19 cellular contexts compared by ENCODE assay signal in the genomic region with DNA sequence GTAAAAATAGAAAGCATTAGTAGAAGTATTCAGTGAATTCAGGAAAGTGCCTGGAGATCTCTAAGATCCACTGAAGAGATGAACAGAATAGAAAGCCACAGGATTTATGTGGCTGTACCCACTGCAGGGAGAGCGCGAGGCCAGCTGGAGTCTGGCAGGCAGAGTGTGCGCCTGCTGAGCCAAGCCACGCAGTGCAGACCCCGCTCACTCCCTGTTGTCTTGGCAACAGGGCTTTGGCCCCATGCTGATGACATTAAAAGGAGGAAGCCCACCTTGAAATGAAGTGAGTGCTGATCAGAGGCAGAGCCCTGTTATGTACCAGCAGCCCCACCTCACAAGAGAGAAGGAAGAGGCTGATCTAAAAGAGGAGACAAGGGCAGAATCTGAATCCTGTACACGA. TPM values are rescaled to one million over a fixed set of nuclear protein-coding genes. Genes with fewer than 3 reads are reported as not detected.
DNase-seq lines count a peak whose midpoint lies in the region; ATAC-seq and TF ChIP-seq lines count a peak whose summit lies in the region.
"Had no signal": no experiment of that assay in that cellular context is flagged by ENCODE, and none has a peak within 500 bp of the region (broad histone marks: within the 10 kb centered on the region; RNA-seq: fewer than 3 reads in every experiment).

No MANE protein-coding gene starts in this region.

- no peaks in the 10 kb centered on the region for H3K9me3 ChIP-seq in Loucy (ENCODE audit: insufficient read depth, low read depth, low read length)
- no peaks in the 10 kb centered on the region for H3K9me3 ChIP-seq in WERI-Rb-1 (ENCODE audit: severe bottlenecking)
- H3K9me3 ChIP-seq: colonic mucosa, left lung, prostate gland, uterus had no signal

- peaks cover 25% of the 10 kb centered on the region; the same call in 1 of the 2 replicates for H3K36me3 ChIP-seq in Loucy (ENCODE audit: insufficient read depth, low read length)
- H3K36me3 ChIP-seq in WERI-Rb-1, result no peaks in the 10 kb centered on the region; the same call in 1 of the 2 replicates
- H3K36me3 ChIP-seq: colonic mucosa, left lung, prostate gland, uterus had no signal

- H3K27ac Mint-ChIP-seq in activated CD8-positive, alpha-beta memory T cell treated with anti-CD3 and anti-CD28 coated beads, Interleukin-2, amount 10 ng/mL, durations not matched to agents 7 days and 5 days, result peak overlapping the region; percentile 93
- H3K27ac Mint-ChIP-seq in chondrocyte (ENCODE audit: unreplicated experiment), result peak overlapping the region; percentile 24
- H3K27ac Mint-ChIP-seq in stimulated activated effector memory CD8-positive, alpha-beta T cell treated with anti-CD3 and anti-CD28 coated beads, Interleukin-12 subunit alpha, Interleukin-12 subunit beta, amount 100 ng/mL, for 72 hours, result peak overlapping the region; percentile 94

- H3K27ac ChIP-seq in WERI-Rb-1, result no peak overlapping the region
- H3K27ac ChIP-seq: colonic mucosa, left lung, prostate gland, uterus had no signal

- H3K36me3 Mint-ChIP-seq in activated CD8-positive, alpha-beta memory T cell treated with anti-CD3 and anti-CD28 coated beads, Interleukin-2, amount 10 ng/mL, durations not matched to agents 7 days and 5 days, result peaks cover 8% of the 10 kb centered on the region
- peaks cover 19% of the 10 kb centered on the region for H3K36me3 Mint-ChIP-seq in chondrocyte (ENCODE audit: low read depth)
- H3K36me3 Mint-ChIP-seq in stimulated activated effector memory CD8-positive, alpha-beta T cell treated with anti-CD3 and anti-CD28 coated beads, Interleukin-12 subunit alpha, Interleukin-12 subunit beta, amount 100 ng/mL, for 72 hours, result no peaks in the 10 kb centered on the region
- H3K36me3 Mint-ChIP-seq: IgD-negative memory B cell had no signal

- no peaks in the 10 kb centered on the region for H3K79me2 ChIP-seq in Loucy (ENCODE audit: insufficient read depth, low read length)

- peak overlapping the region; percentile 77 for H3K4me3 Mint-ChIP-seq in activated CD8-positive, alpha-beta memory T cell treated with anti-CD3 and anti-CD28 coated beads, Interleukin-2, amount 10 ng/mL, durations not matched to agents 7 days and 5 days
- H3K4me3 Mint-ChIP-seq in chondrocyte (ENCODE audit: unreplicated experiment), result no peak overlapping the region
- H3K4me3 Mint-ChIP-seq in stimulated activated effector memory CD8-positive, alpha-beta T cell treated with anti-CD3 and anti-CD28 coated beads, Interleukin-12 subunit alpha, Interleukin-12 subunit beta, amount 100 ng/mL, for 72 hours, result peak overlapping the region; percentile 80

- H3K4me1 Mint-ChIP-seq in activated CD8-positive, alpha-beta memory T cell treated with anti-CD3 and anti-CD28 coated beads, Interleukin-2, amount 10 ng/mL, durations not matched to agents 7 days and 5 days, result peaks cover 28% of the 10 kb centered on the region
- H3K4me1 Mint-ChIP-seq in chondrocyte (ENCODE audit: low read depth), result peaks cover 18% of the 10 kb centered on the region
- peaks cover 46% of the 10 kb centered on the region for H3K4me1 Mint-ChIP-seq in stimulated activated effector memory CD8-positive, alpha-beta T cell treated with anti-CD3 and anti-CD28 coated beads, Interleukin-12 subunit alpha, Interleukin-12 subunit beta, amount 100 ng/mL, for 72 hours

- no peaks in the 10 kb centered on the region for H3K9me3 Mint-ChIP-seq in activated CD8-positive, alpha-beta memory T cell treated with anti-CD3 and anti-CD28 coated beads, Interleukin-2, amount 10 ng/mL, durations not matched to agents 7 days and 5 days (ENCODE audit: low read depth)
- H3K9me3 Mint-ChIP-seq in chondrocyte (ENCODE audit: low read depth), result no peaks in the 10 kb centered on the region
- no peaks in the 10 kb centered on the region for H3K9me3 Mint-ChIP-seq in stimulated activated effector memory CD8-positive, alpha-beta T cell treated with anti-CD3 and anti-CD28 coated beads, Interleukin-12 subunit alpha, Interleukin-12 subunit beta, amount 100 ng/mL, for 72 hours
- H3K9me3 Mint-ChIP-seq: IgD-negative memory B cell had no signal

- no peak overlapping the region for H3K9ac ChIP-seq in Loucy (ENCODE audit: low read depth, low read length, poor library complexity, severe bottlenecking)

- no peaks in the 10 kb centered on the region for H3K27me3 Mint-ChIP-seq in activated CD8-positive, alpha-beta memory T cell treated with anti-CD3 and anti-CD28 coated beads, Interleukin-2, amount 10 ng/mL, durations not matched to agents 7 days and 5 days
- no peaks in the 10 kb centered on the region for H3K27me3 Mint-ChIP-seq in chondrocyte (ENCODE audit: low read depth)

- H3K4me1 ChIP-seq in Loucy (ENCODE audit: insufficient read depth, low read length, poor library complexity, severe bottlenecking), result peaks cover 28% of the 10 kb centered on the region
- H3K4me1 ChIP-seq: colonic mucosa, left lung, prostate gland, uterus had no signal

- no peaks in the 10 kb centered on the region for H3K9me2 ChIP-seq in Loucy (replicated peaks; ENCODE audit: low read depth, low read length)

- H3K27me3 ChIP-seq in Loucy (ENCODE audit: insufficient read depth, low read length, poor library complexity, severe bottlenecking), result no peaks in the 10 kb centered on the region
- no peaks in the 10 kb centered on the region for H3K27me3 ChIP-seq in WERI-Rb-1 (ENCODE audit: insufficient read depth, low read depth, severe bottlenecking)
- H3K27me3 ChIP-seq: colonic mucosa, left lung, uterus had no signal

- H3F3A ChIP-seq in Loucy (ENCODE audit: low read depth), result no peaks in the 10 kb centered on the region

- H3K4me2 ChIP-seq in Loucy (ENCODE audit: low read depth, low read length, poor library complexity, severe bottlenecking), result peak overlapping the region; percentile 88

- no peak overlapping the region for H3K4me3 ChIP-seq in Loucy (ENCODE audit: low read length, poor library complexity, severe bottlenecking)
- no peak overlapping the region for H3K4me3 ChIP-seq in WERI-Rb-1 (ENCODE audit: low read depth, low read length)
- H3K4me3 ChIP-seq: colonic mucosa, left lung, prostate gland, uterus had no signal

- CTCF ChIA-PET in activated CD8-positive, alpha-beta memory T cell treated with anti-CD3 and anti-CD28 coated beads, Interleukin-2, amount 10 ng/mL, durations not matched to agents 7 days and 5 days (lab: Charles Lee), result interaction anchor here (0.7 to 5.3 kb wide), 5 partner anchors 11 to 36 kb away, joined by 3 to 77 read pairs (median 14); a partner anchor contains a TSS

- TF ChIP-seq CTCF in Loucy (conservative IDR thresholded peaks at IDR 0.05; ENCODE audit: low read length) (no peak), chondrocyte (IDR thresholded peaks at IDR 0.05) (no peak), WERI-Rb-1 (IDR thresholded peaks at IDR 0.05; ENCODE audit: low read depth, low read length) (no peak)

- no peak overlapping the region for H2AFZ ChIP-seq in Loucy (ENCODE audit: low read length)

- ATAC-seq in activated CD8-positive, alpha-beta memory T cell treated with anti-CD3 and anti-CD28 coated beads, Interleukin-2, amount 10 ng/mL, durations not matched to agents 7 days and 5 days, result no peak
- no peak for ATAC-seq in stimulated activated effector memory CD8-positive, alpha-beta T cell treated with anti-CD3 and anti-CD28 coated beads, Interleukin-12 subunit alpha, Interleukin-12 subunit beta, amount 100 ng/mL, for 72 hours
- ATAC-seq: left lung had no signal

- H4K20me1 ChIP-seq in Loucy (ENCODE audit: insufficient read depth, low read length, poor library complexity, severe bottlenecking), result no peaks in the 10 kb centered on the region

- peak; percentile 38 for DNase-seq in activated CD8-positive, alpha-beta memory T cell treated with anti-CD3 and anti-CD28 coated beads, Interleukin-2, amount 10 ng/mL, durations not matched to agents 7 days and 5 days
- no peak for DNase-seq in activated CD8-positive, alpha-beta memory T cell treated with anti-CD3 and anti-CD28 coated beads, Interleukin-2, amount 50 U/mL, for 4 hours
- DNase-seq in chondrocyte (ENCODE audit: low spot score), result no peak
- DNase-seq in stimulated activated effector memory CD8-positive, alpha-beta T cell treated with anti-CD3 and anti-CD28 coated beads, Interleukin-12 subunit alpha, Interleukin-12 subunit beta, amount 100 ng/mL, for 72 hours (ENCODE audit: low spot score in 2 of 2), result no peak
- no peak for DNase-seq in HPDE6-E6E7 (ENCODE audit: extremely low spot score)
- DNase-seq in GM19238 (ENCODE audit: insufficient read length, low spot score), result no peak
- no peak for DNase-seq in WERI-Rb-1
- DNase-seq: activated CD8-positive, alpha-beta memory T cell treated with anti-CD3 and anti-CD28 coated beads, Interleukin-2, amount 50 U/mL, for 48 hours; aorta; colonic mucosa; COR-L47; foreskin melanocyte; left lung; NCI-H2107; NCI-H526 treated with DMSO at 0.1 percent for 48 hours; uterus had no signal

RNA-seq across cellular contexts. Expression of a gene that starts 36.7 kb away (rescaled TPM):
- total RNA-seq in activated CD8-positive, alpha-beta memory T cell treated with anti-CD3 and anti-CD28 coated beads, Interleukin-2, amount 10 ng/mL, durations not matched to agents 7 days and 5 days, result 10 to 100 TPM; 10.3 to 18.4 TPM
- total RNA-seq in chondrocyte, result 36.0 to 71.6 TPM (median 40.2 TPM) in 3 replicates

Comparison
In these comparisons a context has a peak if more than half of its experiments do, and no peak if none do; other contexts are left out.
1. H3K27ac Mint-ChIP-seq: peak in every context shown above with its lines; median percentile 94 in stimulated activated effector memory CD8-positive, alpha-beta T cell treated with anti-CD3 and anti-CD28 coated beads, Interleukin-12 subunit alpha, Interleukin-12 subunit beta, amount 100 ng/mL, for 72 hours; 93 in activated CD8-positive, alpha-beta memory T cell treated with anti-CD3 and anti-CD28 coated beads, Interleukin-2, amount 10 ng/mL, durations not matched to agents 7 days and 5 days; 24 in chondrocyte.